1 cellular context compared by ENCODE assay signal in the genomic region with DNA sequence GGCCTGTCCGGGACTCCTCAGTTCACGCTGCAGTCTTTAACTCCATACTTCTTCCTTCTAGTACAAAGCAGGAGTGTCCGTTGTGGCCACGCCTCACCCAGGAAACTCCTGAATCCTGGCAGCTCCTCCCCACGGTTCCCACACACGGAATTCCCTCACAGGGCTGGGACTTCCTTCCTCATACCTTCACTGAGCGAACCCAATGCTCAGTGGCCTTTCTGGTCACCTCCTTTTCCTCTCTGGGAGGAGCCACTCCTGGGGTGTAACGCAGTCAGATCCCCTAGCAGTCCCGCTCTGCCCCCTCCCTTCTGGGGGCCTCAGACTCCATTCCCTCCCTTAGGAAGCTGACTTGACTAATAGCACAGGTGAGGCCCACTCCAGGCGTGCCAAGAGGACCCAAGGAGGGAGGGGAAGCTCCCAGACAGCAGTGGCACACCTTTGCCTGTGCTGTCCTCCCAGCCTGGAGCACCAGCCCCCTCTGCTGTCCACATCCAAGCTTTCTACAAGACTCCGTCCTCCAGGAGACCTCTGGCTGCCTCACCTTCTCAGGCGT.
A peak's percentile ranks its signal among the peaks of the same experiment; 100 is the strongest.
TF ChIP-seq lines count a peak whose summit lies in the region.

A gene (minus strand): TSS at position 75 of the 553 bp plus-strand sequence. CDS start 2,726 bp downstream, outside the sequence.

TF ChIP-seq in HepG2, 621 proteins besides CTCF, POLR2A, EP300 and RAD21 (continued from another document and continues in another):
- 0 out of 2 replicates have a peak, but pooled peaks have one; percentile 37 for TF ChIP-seq MTA1 (CRISPR knock-in tag; IDR thresholded peaks at IDR 0.05; ENCODE audit: borderline replicate concordance)
- 0 out of 2 replicates have a peak, but pooled peaks have one; percentile 16 for TF ChIP-seq ZNF768 (CRISPR knock-in tag; IDR thresholded peaks at IDR 0.05)
- no peak for TF ChIP-seq ZMYM2 (CRISPR knock-in tag; IDR thresholded peaks at IDR 0.05)
- no peak for TF ChIP-seq PPARG (CRISPR knock-in tag; conservative IDR thresholded peaks at IDR 0.05)
- 0 out of 2 replicates have a peak, but pooled peaks have one; percentile 34 for TF ChIP-seq KDM2A (CRISPR knock-in tag; IDR thresholded peaks at IDR 0.05; ENCODE audit: borderline replicate concordance, low read depth)
- TF ChIP-seq, protein P1, sequence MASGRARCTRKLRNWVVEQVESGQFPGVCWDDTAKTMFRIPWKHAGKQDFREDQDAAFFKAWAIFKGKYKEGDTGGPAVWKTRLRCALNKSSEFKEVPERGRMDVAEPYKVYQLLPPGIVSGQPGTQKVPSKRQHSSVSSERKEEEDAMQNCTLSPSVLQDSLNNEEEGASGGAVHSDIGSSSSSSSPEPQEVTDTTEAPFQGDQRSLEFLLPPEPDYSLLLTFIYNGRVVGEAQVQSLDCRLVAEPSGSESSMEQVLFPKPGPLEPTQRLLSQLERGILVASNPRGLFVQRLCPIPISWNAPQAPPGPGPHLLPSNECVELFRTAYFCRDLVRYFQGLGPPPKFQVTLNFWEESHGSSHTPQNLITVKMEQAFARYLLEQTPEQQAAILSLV (CRISPR knock-in tag; IDR thresholded peaks at IDR 0.05; ENCODE audit: borderline replicate concordance): no peak
- no peak for TF ChIP-seq ZNF232 (CRISPR knock-in tag; IDR thresholded peaks at IDR 0.05; ENCODE audit: borderline replicate concordance)
- peak; percentile 26; the same call in 1 of the 2 replicates for TF ChIP-seq SMC3 (IDR thresholded peaks at IDR 0.05; ENCODE audit: low read length)
- TF ChIP-seq, protein P2, sequence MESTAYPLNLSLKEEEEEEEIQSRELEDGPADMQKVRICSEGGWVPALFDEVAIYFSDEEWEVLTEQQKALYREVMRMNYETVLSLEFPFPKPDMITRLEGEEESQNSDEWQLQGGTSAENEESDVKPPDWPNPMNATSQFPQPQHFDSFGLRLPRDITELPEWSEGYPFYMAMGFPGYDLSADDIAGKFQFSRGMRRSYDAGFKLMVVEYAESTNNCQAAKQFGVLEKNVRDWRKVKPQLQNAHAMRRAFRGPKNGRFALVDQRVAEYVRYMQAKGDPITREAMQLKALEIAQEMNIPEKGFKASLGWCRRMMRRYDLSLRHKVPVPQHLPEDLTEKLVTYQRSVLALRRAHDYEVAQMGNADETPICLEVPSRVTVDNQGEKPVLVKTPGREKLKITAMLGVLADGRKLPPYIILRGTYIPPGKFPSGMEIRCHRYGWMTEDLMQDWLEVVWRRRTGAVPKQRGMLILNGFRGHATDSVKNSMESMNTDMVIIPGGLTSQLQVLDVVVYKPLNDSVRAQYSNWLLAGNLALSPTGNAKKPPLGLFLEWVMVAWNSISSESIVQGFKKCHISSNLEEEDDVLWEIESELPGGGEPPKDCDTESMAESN (CRISPR knock-in tag; conservative IDR thresholded peaks at IDR 0.05): no peak
- 0 out of 2 replicates have a peak, but pooled peaks have one; percentile 78 for TF ChIP-seq ZNF572 (CRISPR knock-in tag; IDR thresholded peaks at IDR 0.05)
- TF ChIP-seq SALL1 (CRISPR knock-in tag; IDR thresholded peaks at IDR 0.05): peak; percentile 25; the same call in 1 of the 2 replicates
- 0 out of 2 replicates have a peak, but pooled peaks have one; percentile 50 for TF ChIP-seq ZNF660 (CRISPR knock-in tag; IDR thresholded peaks at IDR 0.05; ENCODE audit: borderline replicate concordance, low read depth)
- TF ChIP-seq, protein P3, sequence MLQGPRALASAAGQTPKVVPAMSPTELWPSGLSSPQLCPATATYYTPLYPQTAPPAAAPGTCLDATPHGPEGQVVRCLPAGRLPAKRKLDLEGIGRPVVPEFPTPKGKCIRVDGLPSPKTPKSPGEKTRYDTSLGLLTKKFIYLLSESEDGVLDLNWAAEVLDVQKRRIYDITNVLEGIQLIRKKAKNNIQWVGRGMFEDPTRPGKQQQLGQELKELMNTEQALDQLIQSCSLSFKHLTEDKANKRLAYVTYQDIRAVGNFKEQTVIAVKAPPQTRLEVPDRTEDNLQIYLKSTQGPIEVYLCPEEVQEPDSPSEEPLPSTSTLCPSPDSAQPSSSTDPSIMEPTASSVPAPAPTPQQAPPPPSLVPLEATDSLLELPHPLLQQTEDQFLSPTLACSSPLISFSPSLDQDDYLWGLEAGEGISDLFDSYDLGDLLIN (CRISPR knock-in tag; IDR thresholded peaks at IDR 0.05; ENCODE audit: borderline replicate concordance): no peak
- no peak for TF ChIP-seq ZNF33A (CRISPR knock-in tag; IDR thresholded peaks at IDR 0.05; ENCODE audit: borderline replicate concordance)
- TF ChIP-seq, protein P4, sequence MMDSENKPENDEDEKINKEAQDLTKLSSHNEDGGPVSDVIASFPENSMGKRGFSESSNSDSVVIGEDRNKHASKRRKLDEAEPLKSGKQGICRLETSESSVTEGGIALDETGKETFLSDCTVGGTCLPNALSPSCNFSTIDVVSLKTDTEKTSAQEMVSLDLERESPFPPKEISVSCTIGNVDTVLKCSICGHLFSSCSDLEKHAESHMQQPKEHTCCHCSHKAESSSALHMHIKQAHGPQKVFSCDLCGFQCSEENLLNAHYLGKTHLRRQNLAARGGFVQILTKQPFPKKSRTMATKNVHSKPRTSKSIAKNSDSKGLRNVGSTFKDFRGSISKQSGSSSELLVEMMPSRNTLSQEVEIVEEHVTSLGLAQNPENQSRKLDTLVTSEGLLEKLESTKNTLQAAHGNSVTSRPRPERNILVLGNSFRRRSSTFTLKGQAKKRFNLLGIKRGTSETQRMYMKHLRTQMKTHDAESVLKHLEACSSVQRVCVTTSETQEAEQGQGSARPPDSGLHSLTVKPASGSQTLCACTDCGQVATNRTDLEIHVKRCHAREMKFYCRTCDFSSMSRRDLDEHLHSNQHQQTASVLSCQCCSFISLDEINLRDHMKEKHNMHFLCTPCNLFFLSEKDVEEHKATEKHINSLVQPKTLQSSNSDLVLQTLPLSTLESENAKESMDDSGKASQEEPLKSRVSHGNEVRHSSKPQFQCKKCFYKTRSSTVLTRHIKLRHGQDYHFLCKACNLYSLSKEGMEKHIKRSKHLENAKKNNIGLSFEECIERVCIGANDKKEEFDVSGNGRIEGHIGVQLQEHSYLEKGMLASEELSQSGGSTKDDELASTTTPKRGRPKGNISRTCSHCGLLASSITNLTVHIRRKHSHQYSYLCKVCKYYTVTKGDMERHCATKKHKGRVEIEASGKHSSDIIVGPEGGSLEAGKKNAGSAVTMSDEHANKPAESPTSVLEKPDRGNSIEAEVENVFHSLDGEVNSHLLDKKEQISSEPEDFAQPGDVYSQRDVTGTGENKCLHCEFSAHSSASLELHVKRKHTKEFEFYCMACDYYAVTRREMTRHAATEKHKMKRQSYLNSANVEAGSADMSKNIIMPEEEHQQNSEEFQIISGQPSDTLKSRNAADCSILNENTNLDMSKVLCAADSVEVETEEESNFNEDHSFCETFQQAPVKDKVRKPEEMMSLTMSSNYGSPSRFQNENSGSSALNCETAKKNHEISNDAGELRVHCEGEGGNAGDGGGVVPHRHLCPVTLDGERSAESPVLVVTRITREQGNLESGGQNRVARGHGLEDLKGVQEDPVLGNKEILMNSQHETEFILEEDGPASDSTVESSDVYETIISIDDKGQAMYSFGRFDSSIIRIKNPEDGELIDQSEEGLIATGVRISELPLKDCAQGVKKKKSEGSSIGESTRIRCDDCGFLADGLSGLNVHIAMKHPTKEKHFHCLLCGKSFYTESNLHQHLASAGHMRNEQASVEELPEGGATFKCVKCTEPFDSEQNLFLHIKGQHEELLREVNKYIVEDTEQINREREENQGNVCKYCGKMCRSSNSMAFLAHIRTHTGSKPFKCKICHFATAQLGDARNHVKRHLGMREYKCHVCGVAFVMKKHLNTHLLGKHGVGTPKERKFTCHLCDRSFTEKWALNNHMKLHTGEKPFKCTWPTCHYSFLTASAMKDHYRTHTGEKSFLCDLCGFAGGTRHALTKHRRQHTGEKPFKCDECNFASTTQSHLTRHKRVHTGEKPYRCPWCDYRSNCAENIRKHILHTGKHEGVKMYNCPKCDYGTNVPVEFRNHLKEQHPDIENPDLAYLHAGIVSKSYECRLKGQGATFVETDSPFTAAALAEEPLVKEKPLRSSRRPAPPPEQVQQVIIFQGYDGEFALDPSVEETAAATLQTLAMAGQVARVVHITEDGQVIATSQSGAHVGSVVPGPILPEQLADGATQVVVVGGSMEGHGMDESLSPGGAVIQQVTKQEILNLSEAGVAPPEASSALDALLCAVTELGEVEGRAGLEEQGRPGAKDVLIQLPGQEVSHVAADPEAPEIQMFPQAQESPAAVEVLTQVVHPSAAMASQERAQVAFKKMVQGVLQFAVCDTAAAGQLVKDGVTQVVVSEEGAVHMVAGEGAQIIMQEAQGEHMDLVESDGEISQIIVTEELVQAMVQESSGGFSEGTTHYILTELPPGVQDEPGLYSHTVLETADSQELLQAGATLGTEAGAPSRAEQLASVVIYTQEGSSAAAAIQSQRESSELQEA (CRISPR knock-in tag; IDR thresholded peaks at IDR 0.05; ENCODE audit: not compliant biosample characterization): peak; percentile 49
- TF ChIP-seq, protein P5, sequence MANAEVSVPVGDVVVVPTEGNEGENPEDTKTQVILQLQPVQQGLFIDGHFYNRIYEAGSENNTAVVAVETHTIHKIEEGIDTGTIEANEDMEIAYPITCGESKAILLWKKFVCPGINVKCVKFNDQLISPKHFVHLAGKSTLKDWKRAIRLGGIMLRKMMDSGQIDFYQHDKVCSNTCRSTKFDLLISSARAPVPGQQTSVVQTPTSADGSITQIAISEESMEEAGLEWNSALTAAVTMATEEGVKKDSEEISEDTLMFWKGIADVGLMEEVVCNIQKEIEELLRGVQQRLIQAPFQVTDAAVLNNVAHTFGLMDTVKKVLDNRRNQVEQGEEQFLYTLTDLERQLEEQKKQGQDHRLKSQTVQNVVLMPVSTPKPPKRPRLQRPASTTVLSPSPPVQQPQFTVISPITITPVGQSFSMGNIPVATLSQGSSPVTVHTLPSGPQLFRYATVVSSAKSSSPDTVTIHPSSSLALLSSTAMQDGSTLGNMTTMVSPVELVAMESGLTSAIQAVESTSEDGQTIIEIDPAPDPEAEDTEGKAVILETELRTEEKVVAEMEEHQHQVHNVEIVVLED (CRISPR knock-in tag; IDR thresholded peaks at IDR 0.05; ENCODE audit: borderline replicate concordance): no peak
- TF ChIP-seq TP53 (CRISPR knock-in tag; conservative IDR thresholded peaks at IDR 0.05): no peak
- TF ChIP-seq, protein P6, sequence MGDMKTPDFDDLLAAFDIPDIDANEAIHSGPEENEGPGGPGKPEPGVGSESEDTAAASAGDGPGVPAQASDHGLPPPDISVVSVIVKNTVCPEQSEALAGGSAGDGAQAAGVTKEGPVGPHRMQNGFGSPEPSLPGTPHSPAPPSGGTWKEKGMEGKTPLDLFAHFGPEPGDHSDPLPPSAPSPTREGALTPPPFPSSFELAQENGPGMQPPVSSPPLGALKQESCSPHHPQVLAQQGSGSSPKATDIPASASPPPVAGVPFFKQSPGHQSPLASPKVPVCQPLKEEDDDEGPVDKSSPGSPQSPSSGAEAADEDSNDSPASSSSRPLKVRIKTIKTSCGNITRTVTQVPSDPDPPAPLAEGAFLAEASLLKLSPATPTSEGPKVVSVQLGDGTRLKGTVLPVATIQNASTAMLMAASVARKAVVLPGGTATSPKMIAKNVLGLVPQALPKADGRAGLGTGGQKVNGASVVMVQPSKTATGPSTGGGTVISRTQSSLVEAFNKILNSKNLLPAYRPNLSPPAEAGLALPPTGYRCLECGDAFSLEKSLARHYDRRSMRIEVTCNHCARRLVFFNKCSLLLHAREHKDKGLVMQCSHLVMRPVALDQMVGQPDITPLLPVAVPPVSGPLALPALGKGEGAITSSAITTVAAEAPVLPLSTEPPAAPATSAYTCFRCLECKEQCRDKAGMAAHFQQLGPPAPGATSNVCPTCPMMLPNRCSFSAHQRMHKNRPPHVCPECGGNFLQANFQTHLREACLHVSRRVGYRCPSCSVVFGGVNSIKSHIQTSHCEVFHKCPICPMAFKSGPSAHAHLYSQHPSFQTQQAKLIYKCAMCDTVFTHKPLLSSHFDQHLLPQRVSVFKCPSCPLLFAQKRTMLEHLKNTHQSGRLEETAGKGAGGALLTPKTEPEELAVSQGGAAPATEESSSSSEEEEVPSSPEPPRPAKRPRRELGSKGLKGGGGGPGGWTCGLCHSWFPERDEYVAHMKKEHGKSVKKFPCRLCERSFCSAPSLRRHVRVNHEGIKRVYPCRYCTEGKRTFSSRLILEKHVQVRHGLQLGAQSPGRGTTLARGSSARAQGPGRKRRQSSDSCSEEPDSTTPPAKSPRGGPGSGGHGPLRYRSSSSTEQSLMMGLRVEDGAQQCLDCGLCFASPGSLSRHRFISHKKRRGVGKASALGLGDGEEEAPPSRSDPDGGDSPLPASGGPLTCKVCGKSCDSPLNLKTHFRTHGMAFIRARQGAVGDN (CRISPR knock-in tag; IDR thresholded peaks at IDR 0.05): peak; percentile 29; the same call in 1 of the 2 replicates
- TF ChIP-seq RELA (CRISPR knock-in tag; IDR thresholded peaks at IDR 0.05): no peak
- TF ChIP-seq, protein P7, sequence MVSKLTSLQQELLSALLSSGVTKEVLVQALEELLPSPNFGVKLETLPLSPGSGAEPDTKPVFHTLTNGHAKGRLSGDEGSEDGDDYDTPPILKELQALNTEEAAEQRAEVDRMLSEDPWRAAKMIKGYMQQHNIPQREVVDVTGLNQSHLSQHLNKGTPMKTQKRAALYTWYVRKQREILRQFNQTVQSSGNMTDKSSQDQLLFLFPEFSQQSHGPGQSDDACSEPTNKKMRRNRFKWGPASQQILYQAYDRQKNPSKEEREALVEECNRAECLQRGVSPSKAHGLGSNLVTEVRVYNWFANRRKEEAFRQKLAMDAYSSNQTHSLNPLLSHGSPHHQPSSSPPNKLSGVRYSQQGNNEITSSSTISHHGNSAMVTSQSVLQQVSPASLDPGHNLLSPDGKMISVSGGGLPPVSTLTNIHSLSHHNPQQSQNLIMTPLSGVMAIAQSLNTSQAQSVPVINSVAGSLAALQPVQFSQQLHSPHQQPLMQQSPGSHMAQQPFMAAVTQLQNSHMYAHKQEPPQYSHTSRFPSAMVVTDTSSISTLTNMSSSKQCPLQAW (CRISPR knock-in tag; IDR thresholded peaks at IDR 0.05): peak; percentile 46; the same call in 1 of the 2 replicates
- TF ChIP-seq NFYB (CRISPR knock-in tag; IDR thresholded peaks at IDR 0.05): no peak
- no peak for TF ChIP-seq ETV6 (CRISPR knock-in tag; conservative IDR thresholded peaks at IDR 0.05)
- TF ChIP-seq ZNF274 (CRISPR knock-in tag; IDR thresholded peaks at IDR 0.05): no peak
- TF ChIP-seq XRCC5 (optimal IDR thresholded peaks at IDR 0.05; ENCODE audit: low read length): peak; percentile 55
- TF ChIP-seq ZNF501 (CRISPR knock-in tag; IDR thresholded peaks at IDR 0.05): 0 out of 2 replicates have a peak, but pooled peaks have one; percentile 39
- no peak for TF ChIP-seq NR2F6 (IDR thresholded peaks at IDR 0.05)
- TF ChIP-seq NR2F6 (CRISPR knock-in tag; IDR thresholded peaks at IDR 0.05): peak; percentile 16; the same call in 1 of the 2 replicates
- TF ChIP-seq TMF1 (CRISPR knock-in tag; IDR thresholded peaks at IDR 0.05; ENCODE audit: low read depth): no peak
